Comparison of ENCODE assay signal across 19 cellular contexts in the genomic region with DNA sequence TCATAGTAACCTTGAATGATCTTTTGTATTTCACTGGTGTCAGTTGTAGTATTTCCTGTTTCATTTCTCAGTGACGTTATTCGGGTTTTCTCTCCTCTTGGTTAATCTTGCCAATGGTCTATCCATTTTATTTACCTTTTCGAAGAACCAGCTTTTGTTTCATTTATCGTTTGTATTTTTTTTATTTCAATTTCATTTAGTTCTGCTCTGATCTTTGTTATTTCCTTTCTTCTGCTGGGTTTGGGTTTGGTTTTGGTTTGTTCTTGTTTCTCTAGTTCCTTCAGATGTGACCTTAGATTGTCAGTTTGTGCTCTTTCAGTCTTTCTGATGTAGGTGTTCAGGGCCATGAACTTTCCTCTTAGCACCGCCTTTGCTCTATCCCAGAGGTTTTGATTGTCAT. TPM values are rescaled to one million over a fixed set of nuclear protein-coding genes. Genes with fewer than 3 reads are reported as not detected.
DNase-seq lines count a peak whose midpoint lies in the region; FAIRE-seq and TF ChIP-seq lines count a peak whose summit lies in the region.
"Had no signal": no experiment of that assay in that cellular context is flagged by ENCODE, and none has a peak within 500 bp of the region (broad histone marks: within the 10 kb centered on the region; RNA-seq: fewer than 3 reads in every experiment).

No MANE protein-coding gene starts in this region.

- TF ChIP-seq CTCF in GM13976 (IDR thresholded peaks at IDR 0.05; ENCODE audit: borderline replicate concordance, control extremely low read depth, extremely low read depth, insufficient read depth, missing control alignments): no peak

- peaks cover 25% of the 10 kb centered on the region for H3K4me1 ChIP-seq in CD8-positive, alpha-beta memory T cell (ENCODE audit: insufficient read depth, low read length)
- no peaks in the 10 kb centered on the region for H3K4me1 ChIP-seq in small intestine (ENCODE audit: control insufficient read depth in 2 of 2, insufficient read depth in 1 of 2, low read depth in 1 of 2, low read length in 1 of 2)
- no peaks in the 10 kb centered on the region for H3K4me1 ChIP-seq in HAP-1
- H3K4me1 ChIP-seq: ascending aorta, suprapubic skin had no signal

- H3K27me3 ChIP-seq in CD8-positive, alpha-beta memory T cell (ENCODE audit: insufficient read depth, low read length, poor library complexity, severe bottlenecking): no peaks in the 10 kb centered on the region
- no peaks in the 10 kb centered on the region for H3K27me3 ChIP-seq in small intestine (ENCODE audit: control insufficient read depth in 2 of 2, insufficient read depth in 2 of 2, low read length in 2 of 2)
- H3K27me3 ChIP-seq in HAP-1 (ENCODE audit: low read depth): no peaks in the 10 kb centered on the region
- H3K27me3 ChIP-seq: ascending aorta, suprapubic skin had no signal

- H3K36me3 Mint-ChIP-seq in CD8-positive, alpha-beta memory T cell: peaks cover 22 to 66% (median 44%) of the 10 kb centered on the region in 3 donors
- H3K36me3 Mint-ChIP-seq in IgD-negative memory B cell: peaks cover 25% of the 10 kb centered on the region
- H3K36me3 Mint-ChIP-seq in activated naive CD8-positive, alpha-beta T cell: peaks cover 39% of the 10 kb centered on the region

- CTCF ChIA-PET in CD8-positive, alpha-beta memory T cell (lab: Charles Lee): no interaction called here

- in situ Hi-C loops in HAP-1 (cut with MboI; ENCODE audit: low sequenced_read_pairs) (no loop called here), GM13976 (cut with MboI; ENCODE audit: low sequenced_read_pairs, unreplicated experiment) (no loop called here)

- FAIRE-seq in small intestine (lab: Jason Lieb, UNC): no peak
- FAIRE-seq: endometrium, islet of Langerhans had no signal

- H3K27ac Mint-ChIP-seq in CD8-positive, alpha-beta memory T cell: peak overlapping the region; percentile 1 to 94 (median 72)
- H3K27ac Mint-ChIP-seq in IgD-negative memory B cell: peak overlapping the region; percentile 23 to 92 (median 72)
- peak overlapping the region; percentile 84 for H3K27ac Mint-ChIP-seq in activated naive CD8-positive, alpha-beta T cell

- DNase-seq in CD8-positive, alpha-beta memory T cell: peak in 2 of 5 donors; percentile 62 to 78
- DNase-seq in small intestine (peak; percentile 3), HAP-1 (ENCODE audit: low spot score in 2 of 2) (no peak), GM13976 (ENCODE audit: low spot score) (no peak)
- DNase-seq in NK-92 treated with Interleukin-12 subunit alpha and Interleukin-12 subunit beta, amount 100 ng/mL, for 24 hours (lab: John Stamatoyannopoulos, UW): no peak
- DNase-seq: activated CD4-positive, CD25-positive, alpha-beta regulatory T cell; AML-193; NCI-H1092 treated with DMSO at 0.1 percent for 48 hours; NCI-H524 treated with DMSO at 0.1 percent for 48 hours; SHP77; stimulated activated CD4-positive, alpha-beta T cell treated with anti-CD3 and anti-CD28 coated beads, Interleukin-2, amount 100 ng/mL, for 48 hours had no signal

- H3K4me3 Mint-ChIP-seq in CD8-positive, alpha-beta memory T cell: peak overlapping the region; percentile 4 to 63 (median 41)
- peak overlapping the region; percentile 1 to 58 (median 15) for H3K4me3 Mint-ChIP-seq in IgD-negative memory B cell
- peak overlapping the region; percentile 65 for H3K4me3 Mint-ChIP-seq in activated naive CD8-positive, alpha-beta T cell

- 67 to 87% (median 73%) methylated on average over 5 of the region's 5 CpGs for WGBS in small intestine, 3 donors

- no peaks in the 10 kb centered on the region for H3K36me3 ChIP-seq in CD8-positive, alpha-beta memory T cell (ENCODE audit: insufficient read depth, low read length)
- H3K36me3 ChIP-seq in small intestine (ENCODE audit: control insufficient read depth in 2 of 2, insufficient read depth in 2 of 2, low read length in 2 of 2) (no peaks in the 10 kb centered on the region), HAP-1 (replicated peaks) (no peaks in the 10 kb centered on the region)
- H3K36me3 ChIP-seq: ascending aorta, suprapubic skin had no signal

- H3K27ac ChIP-seq in CD8-positive, alpha-beta memory T cell (ENCODE audit: low read depth, low read length): no peak overlapping the region
- no peak overlapping the region for H3K27ac ChIP-seq in small intestine (ENCODE audit: low read depth in 1 of 2, low read length in 1 of 2)
- H3K27ac ChIP-seq: ascending aorta, KMS-11, suprapubic skin had no signal

- peaks cover 50 to 62% (median 54%) of the 10 kb centered on the region in 3 donors for H3K4me1 Mint-ChIP-seq in CD8-positive, alpha-beta memory T cell
- H3K4me1 Mint-ChIP-seq in IgD-negative memory B cell: peaks cover 58 to 66% (median 63%) of the 10 kb centered on the region in 3 donors
- peaks cover 45% of the 10 kb centered on the region for H3K4me1 Mint-ChIP-seq in activated naive CD8-positive, alpha-beta T cell (ENCODE audit: low read depth)

- POLR2A ChIA-PET in CD8-positive, alpha-beta memory T cell (lab: Charles Lee): interaction anchor here (1.0 kb wide), 1 partner anchor 43 kb away, joined by 3 read pairs; a partner anchor contains a TSS

- H3K4me3 ChIP-seq in CD8-positive, alpha-beta memory T cell (ENCODE audit: low read length): no peak overlapping the region
- H3K4me3 ChIP-seq in small intestine (ENCODE audit: low read depth in 1 of 2, low read length in 2 of 2) (no peak overlapping the region), HAP-1 (no peak overlapping the region)
- H3K4me3 ChIP-seq: ascending aorta, suprapubic skin had no signal

- H3K27me3 Mint-ChIP-seq in CD8-positive, alpha-beta memory T cell: no peaks in the 10 kb centered on the region
- no peaks in the 10 kb centered on the region for H3K27me3 Mint-ChIP-seq in IgD-negative memory B cell
- no peaks in the 10 kb centered on the region for H3K27me3 Mint-ChIP-seq in activated naive CD8-positive, alpha-beta T cell

- H3K9me3 ChIP-seq in CD8-positive, alpha-beta memory T cell (ENCODE audit: low read length): no peaks in the 10 kb centered on the region
- H3K9me3 ChIP-seq in small intestine (ENCODE audit: control insufficient read depth, low read depth): no peaks in the 10 kb centered on the region
- H3K9me3 ChIP-seq in HAP-1: no peaks in the 10 kb centered on the region
- H3K9me3 ChIP-seq: ascending aorta, suprapubic skin had no signal

- H3K9me3 Mint-ChIP-seq in CD8-positive, alpha-beta memory T cell: peaks cover 0 to 5% (median 0%) of the 10 kb centered on the region in 5 donors
- peaks cover 0 to 5% (median 0%) of the 10 kb centered on the region in 3 donors for H3K9me3 Mint-ChIP-seq in IgD-negative memory B cell
- peaks cover 4% of the 10 kb centered on the region for H3K9me3 Mint-ChIP-seq in activated naive CD8-positive, alpha-beta T cell (ENCODE audit: low read depth)

RNA-seq across cellular contexts. Expression of a gene that starts 36.7 kb away (rescaled TPM):
- 100 to 1,000 TPM; 108 to 111 TPM for total RNA-seq in CD8-positive, alpha-beta memory T cell
- polyA plus RNA-seq in CD8-positive, alpha-beta memory T cell: 34.0 TPM
- polyA plus RNA-seq in IgD-negative memory B cell: 130 TPM
- polyA plus RNA-seq in small intestine: 1 to 10 TPM in 2 of 3 donors, not detected in 1; 1.5 to 3.0 TPM
- total RNA-seq: lung microvascular endothelial cell had no signal

RNA-seq across cellular contexts. Expression of a gene that starts 42.5 kb away (rescaled TPM):
- total RNA-seq in CD8-positive, alpha-beta memory T cell: 10 to 100 TPM; 55.2 to 57.9 TPM
- polyA plus RNA-seq in CD8-positive, alpha-beta memory T cell: 106 TPM
- 273 TPM for polyA plus RNA-seq in IgD-negative memory B cell
- 10 to 100 TPM; 11.2 to 13.7 (median 11.9) TPM for polyA plus RNA-seq in small intestine

Comparison
In these comparisons a context has a peak if more than half of its experiments do, and no peak if none do; other contexts are left out.
1. H3K4me3 Mint-ChIP-seq: peak in every context shown above with its lines; median percentile 65 in activated naive CD8-positive, alpha-beta T cell; 41 in CD8-positive, alpha-beta memory T cell; 15 in IgD-negative memory B cell.